Comparison of ENCODE assay signal across 24 cellular contexts in genomic region chr11:88709567-88709966, GRCh38.
DNase-seq lines count a peak whose midpoint lies in the region; ATAC-seq, FAIRE-seq and TF ChIP-seq lines count a peak whose summit lies in the region.
"Had no signal": no experiment of that assay in that cellular context is flagged by ENCODE, and none has a peak within 500 bp of the region (broad histone marks: within the 10 kb centered on the region; RNA-seq: fewer than 3 reads in every experiment).

No MANE protein-coding gene starts in this region.

- no peak for TF ChIP-seq POLR2A in right lobe of liver (IDR thresholded peaks at IDR 0.05)
- no peak for TF ChIP-seq POLR2A in HepG2 (IDR thresholded peaks at IDR 0.05; ENCODE audit: insufficient read depth in 1 of 2, low read depth in 2 of 2, low read length in 2 of 2)

- H3K9ac ChIP-seq in HepG2 (ENCODE audit: insufficient read depth, low read depth, low read length) (no peak overlapping the region), mammary epithelial cell (ENCODE audit: insufficient read depth, low read length) (no peak overlapping the region)
- H3K9ac ChIP-seq: SK-N-SH had no signal

- POLR2A ChIA-PET in HepG2 (lab: Yijun Ruan, JAX) = no interaction called here

- TF ChIP-seq EP300 in HepG2 (IDR thresholded peaks at IDR 0.05; ENCODE audit: low read depth in 2 of 2, low read length in 2 of 2) (no peak), HepG2 (CRISPR knock-in tag; IDR thresholded peaks at IDR 0.05; ENCODE audit: borderline replicate concordance) (no peak)

- H3K27ac Mint-ChIP-seq in glutamatergic neuron (ENCODE audit: unreplicated experiment) = no peak overlapping the region
- H3K27ac Mint-ChIP-seq: activated T-cell treated with anti-CD3 and anti-CD28 coated beads, Interleukin-2, amount 50 U/mL, for 24 hours; CD14-positive monocyte had no signal

- H3K4me2 ChIP-seq in HepG2 (ENCODE audit: low read depth, low read length) (no peak overlapping the region), mammary epithelial cell (ENCODE audit: insufficient read depth, low read depth, low read length) (no peak overlapping the region)
- H3K4me2 ChIP-seq: SK-N-SH had no signal

- no peaks in the 10 kb centered on the region for H3K9me3 ChIP-seq in right lobe of liver
- H3K9me3 ChIP-seq in HepG2 (ENCODE audit: low read length) = no peaks in the 10 kb centered on the region
- no peaks in the 10 kb centered on the region for H3K9me3 ChIP-seq in mammary epithelial cell (replicated peaks; ENCODE audit: insufficient read depth, low read length)
- H3K9me3 ChIP-seq in right atrium auricular region = no peaks in the 10 kb centered on the region
- H3K9me3 ChIP-seq: heart right ventricle, ovary, SK-N-SH, upper lobe of left lung had no signal

- H4K20me1 ChIP-seq in HepG2 (ENCODE audit: insufficient read depth, low read length) (no peaks in the 10 kb centered on the region), mammary epithelial cell (ENCODE audit: insufficient read depth, low read length) (no peaks in the 10 kb centered on the region)

- H2AFZ ChIP-seq in HepG2 (ENCODE audit: low read length) (no peak overlapping the region), mammary epithelial cell (ENCODE audit: low read depth, low read length) (peak overlapping the region; percentile 9)

- H3K4me3 Mint-ChIP-seq in glutamatergic neuron (ENCODE audit: unreplicated experiment) = no peak overlapping the region
- H3K4me3 Mint-ChIP-seq: activated T-cell treated with anti-CD3 and anti-CD28 coated beads, Interleukin-2, amount 50 U/mL, for 24 hours; CD14-positive monocyte had no signal

- peak in 1 of 3 donors; percentile 30 for DNase-seq in right lobe of liver
- no peak for DNase-seq in HepG2 (ENCODE audit: low spot score)
- DNase-seq in mammary epithelial cell = peak; percentile 53
- DNase-seq in glutamatergic neuron = peak; percentile 9
- peak; percentile 41 for DNase-seq in ureter (ENCODE audit: low spot score)
- no peak for DNase-seq in SK-N-DZ (ENCODE audit: low spot score)
- no peak for DNase-seq in NCI-H510A (lab: John Stamatoyannopoulos, UW)
- no peak for DNase-seq in right atrium auricular region (ENCODE audit: low spot score)
- DNase-seq: activated T-cell treated with anti-CD3 and anti-CD28 coated beads, Interleukin-2, amount 50 U/mL, for 24 hours; cerebellar nuclear complex; erythroblast; heart right ventricle; IMR-90; kidney glomerular epithelial cell; NCI-H1092; NCI-H226; ovary; SK-N-SH; stimulated activated naive CD4-positive, alpha-beta T cell; upper lobe of left lung had no signal

- TF ChIP-seq CTCF in right lobe of liver (IDR thresholded peaks at IDR 0.05) (no peak), HepG2 (CRISPR knock-in tag; IDR thresholded peaks at IDR 0.05) (no peak), mammary epithelial cell (conservative IDR thresholded peaks at IDR 0.05 in 1 of 2, IDR thresholded peaks at IDR 0.05 in 1 of 2; ENCODE audit: extremely low read depth in 1 of 2, insufficient read depth in 1 of 2, low read depth in 1 of 2, low read length in 2 of 2) (no peak), glutamatergic neuron (IDR thresholded peaks at IDR 0.05; ENCODE audit: partially characterized antibody, unreplicated experiment) (no peak), right atrium auricular region (IDR thresholded peaks at IDR 0.05) (no peak)

- H3K36me3 ChIP-seq in right lobe of liver (no peaks in the 10 kb centered on the region), HepG2 (replicated peaks in 1 of 2; ENCODE audit: control insufficient read depth in 1 of 2, insufficient read depth in 2 of 2, low read length in 2 of 2) (no peaks in the 10 kb centered on the region), mammary epithelial cell (ENCODE audit: insufficient read depth, low read length) (no peaks in the 10 kb centered on the region), right atrium auricular region (no peaks in the 10 kb centered on the region)
- H3K36me3 ChIP-seq: heart right ventricle, ovary, upper lobe of left lung had no signal

- in situ Hi-C loops in HepG2 (cut with HindIII; ENCODE audit: extremely low pct_ligation_motif_present, low pct_unique_long_range_greater_than_20kb) = no loop called here
- in situ Hi-C loops in mammary epithelial cell (cut with MboI; ENCODE audit: low sequenced_read_pairs in 2 of 2) = no loop called here

- H3K4me1 ChIP-seq in right lobe of liver (no peaks in the 10 kb centered on the region), HepG2 (ENCODE audit: insufficient read depth, low read length) (no peaks in the 10 kb centered on the region), mammary epithelial cell (ENCODE audit: insufficient read depth, low read length) (peaks cover 4% of the 10 kb centered on the region), right atrium auricular region (no peaks in the 10 kb centered on the region)
- H3K4me1 ChIP-seq: heart right ventricle, upper lobe of left lung had no signal

- no peaks in the 10 kb centered on the region for H3K27me3 Mint-ChIP-seq in glutamatergic neuron (ENCODE audit: unreplicated experiment)
- H3K27me3 Mint-ChIP-seq: activated T-cell treated with anti-CD3 and anti-CD28 coated beads, Interleukin-2, amount 50 U/mL, for 24 hours had no signal

- H3K79me2 ChIP-seq in HepG2 (ENCODE audit: insufficient read depth, low read length) (no peaks in the 10 kb centered on the region), mammary epithelial cell (ENCODE audit: insufficient read depth, low read length) (no peaks in the 10 kb centered on the region)

- dilution Hi-C loops in mammary epithelial cell (cut with HindIII; ENCODE audit: low sequenced_read_pairs) = no loop called here

- H3K36me3 Mint-ChIP-seq in glutamatergic neuron (ENCODE audit: unreplicated experiment) = no peaks in the 10 kb centered on the region
- H3K36me3 Mint-ChIP-seq: CD14-positive monocyte had no signal

- H3K9me3 Mint-ChIP-seq in glutamatergic neuron (ENCODE audit: unreplicated experiment) = no peaks in the 10 kb centered on the region
- H3K9me3 Mint-ChIP-seq: activated T-cell treated with anti-CD3 and anti-CD28 coated beads, Interleukin-2, amount 50 U/mL, for 24 hours had no signal

- no peaks in the 10 kb centered on the region for H3K4me1 Mint-ChIP-seq in glutamatergic neuron (ENCODE audit: low read depth, unreplicated experiment)
- H3K4me1 Mint-ChIP-seq: CD14-positive monocyte had no signal

- intact Hi-C loops in right lobe of liver (cut with DNase I) = no loop called here
- intact Hi-C loops in HepG2 (cut with micrococcal nuclease; ENCODE audit: unreplicated experiment) = no loop called here
- intact Hi-C loops in mammary epithelial cell (cut with micrococcal nuclease) = no loop called here

- no TSS peak for BruUV-seq in HepG2 (replicated peaks; lab: Mats Ljungman, UMichigan)
- TSS peak; percentile 97 for BruUV-seq in mammary epithelial cell (replicated peaks; lab: Mats Ljungman, UMichigan)

- no peak for FAIRE-seq in HepG2 (lab: Jason Lieb, UNC)
- FAIRE-seq: G401.6, TTC549 had no signal

- WGBS in right lobe of liver (ENCODE audit: insufficient coverage, low coverage, low lambda C conversion rate, missing lambda C conversion rate) = 25% methylated on average over 1 of the region's 1 CpG
- 0% methylated on average over 1 of the region's 1 CpG for WGBS in HepG2 (ENCODE audit: low lambda C conversion rate)
- WGBS in mammary epithelial cell (ENCODE audit: low coverage, missing lambda C conversion rate) = 0% methylated on average over 1 of the region's 1 CpG

- H3K27ac ChIP-seq in right lobe of liver (no peak overlapping the region), HepG2 (ENCODE audit: extremely low read length, insufficient read depth, low read length) (no peak overlapping the region), mammary epithelial cell (ENCODE audit: insufficient read depth, low read depth, low read length) (no peak overlapping the region), right atrium auricular region (no peak overlapping the region)
- H3K27ac ChIP-seq: heart right ventricle, ovary, upper lobe of left lung had no signal

- no peak for TF ChIP-seq RAD21 in HepG2 (CRISPR knock-in tag; IDR thresholded peaks at IDR 0.05)

- ATAC-seq in right lobe of liver (peak in 3 of 4 donors; percentile 12 to 85 (median 62)), HepG2 (no peak)
- ATAC-seq: HCT116, heart right ventricle had no signal

- H3K4me3 ChIP-seq in right lobe of liver (no peak overlapping the region), HepG2 (replicated peaks in 1 of 3; ENCODE audit: insufficient read depth in 1 of 3, low read depth in 2 of 3, low read length in 3 of 3) (no peak overlapping the region), mammary epithelial cell (replicated peaks in 1 of 3; ENCODE audit: insufficient read depth in 1 of 3, low read depth in 2 of 3, low read length in 3 of 3) (no peak overlapping the region), right atrium auricular region (no peak overlapping the region)
- H3K4me3 ChIP-seq: heart right ventricle, ovary, upper lobe of left lung had no signal

- H3K27me3 ChIP-seq in right lobe of liver (no peaks in the 10 kb centered on the region), HepG2 (ENCODE audit: control insufficient read depth in 1 of 2, insufficient read depth in 2 of 2, low read length in 2 of 2) (no peaks in the 10 kb centered on the region), mammary epithelial cell (ENCODE audit: insufficient read depth, low read length) (no peaks in the 10 kb centered on the region), right atrium auricular region (no peaks in the 10 kb centered on the region)
- H3K27me3 ChIP-seq: heart right ventricle, ovary, upper lobe of left lung had no signal

- CTCF ChIA-PET in HepG2 (lab: Yijun Ruan, JAX; ENCODE audit: low intra/inter-chr PET ratio, low total read pairs) = no interaction called here
- CTCF ChIA-PET in mammary epithelial cell (lab: Charles Lee; ENCODE audit: low non-redundant PET) = no interaction called here

TF ChIP-seq in HepG2, 621 proteins besides CTCF, POLR2A, EP300 and RAD21 (continues in another document):
- no peak for TF ChIP-seq SP4 (CRISPR knock-in tag; IDR thresholded peaks at IDR 0.05)
- no peak for TF ChIP-seq ZNF543 (CRISPR knock-in tag; IDR thresholded peaks at IDR 0.05)
- no peak for TF ChIP-seq SYNCRIP (IDR thresholded peaks at IDR 0.05; ENCODE audit: insufficient read depth, low read depth, low read length)
- no peak for TF ChIP-seq PRMT3 (CRISPR knock-in tag; IDR thresholded peaks at IDR 0.05; ENCODE audit: borderline replicate concordance, low read depth)
- TF ChIP-seq CERS6 (CRISPR knock-in tag; IDR thresholded peaks at IDR 0.05) = no peak
- no peak for TF ChIP-seq TAF1 (CRISPR knock-in tag; IDR thresholded peaks at IDR 0.05)
- no peak for TF ChIP-seq BHLHE40 (IDR thresholded peaks at IDR 0.05; ENCODE audit: low read length)
- no peak for TF ChIP-seq PRPF4 (IDR thresholded peaks at IDR 0.05; ENCODE audit: low read depth, low read length, poor library complexity, severe bottlenecking)
- TF ChIP-seq ZMYM2 (CRISPR knock-in tag; IDR thresholded peaks at IDR 0.05) = no peak

Comparison
In these comparisons a context has a peak if more than half of its experiments do, and no peak if none do; other contexts are left out.
1. DNase-seq: peak in mammary epithelial cell (single experiment), glutamatergic neuron (single experiment) and ureter (single experiment); none in HepG2 (single experiment), SK-N-DZ (single experiment), NCI-H510A (single experiment) and right atrium auricular region (single experiment).